In the genomic region with DNA sequence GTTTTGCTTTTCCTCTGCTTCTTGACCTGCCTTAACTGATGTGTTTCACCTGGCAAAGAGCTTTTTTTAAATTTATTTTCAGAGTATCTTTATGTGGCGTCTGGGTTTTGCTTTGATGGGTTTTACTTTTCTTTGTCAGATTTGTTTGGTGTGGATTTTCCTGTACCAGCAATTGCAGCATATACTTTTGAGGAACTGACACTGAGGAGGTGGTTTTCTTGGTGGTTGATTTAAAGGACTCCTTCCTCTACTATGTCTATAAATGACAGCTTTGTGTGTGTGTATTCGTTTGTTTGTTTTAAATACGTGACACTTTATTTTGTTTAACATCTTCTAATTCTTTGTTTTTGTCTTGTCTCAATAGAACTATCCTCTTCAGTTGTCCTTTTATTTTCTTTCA, we compare ENCODE assay signal across 14 cellular contexts.
DNase-seq lines count a peak whose midpoint lies in the region; ATAC-seq and TF ChIP-seq lines count a peak whose summit lies in the region.
"Had no signal": no experiment of that assay in that cellular context is flagged by ENCODE, and none has a peak within 500 bp of the region (broad histone marks: within the 10 kb centered on the region; RNA-seq: fewer than 3 reads in every experiment).

No MANE protein-coding gene starts in this region.

- H3K4me3 ChIP-seq in GM12865 (ENCODE audit: low read depth, low read length) (peak overlapping the region; percentile 17; the same call in 1 of the 2 replicates), H7 (ENCODE audit: insufficient read depth, low read depth, low read length) (no peak overlapping the region), left lung (no peak overlapping the region)
- H3K4me3 ChIP-seq: PC-9 had no signal

- no peak for TF ChIP-seq CTCF in GM12865 (IDR thresholded peaks at IDR 0.05; ENCODE audit: insufficient read depth, low read depth, low read length, missing control alignments)
- no peak for TF ChIP-seq CTCF in left lung (IDR thresholded peaks at IDR 0.05)

- DNase-seq in GM12865 (ENCODE audit: low read depth) (peak; percentile 75), cerebellar nuclear complex (lab: John Stamatoyannopoulos, UW) (no peak), H7 (no peak), AML-193 (lab: John Stamatoyannopoulos, UW) (no peak), left lung (no peak)
- DNase-seq: activated T-cell treated with anti-CD3 and anti-CD28 coated beads, Interleukin-2, amount 50 U/mL, for 24 hours; erythroblast; NCI-H146; PC-9; stimulated activated naive CD4-positive, alpha-beta T cell treated with Interleukin-2 at 50 U/mL for 16 hours had no signal

- intact Hi-C loops in left lung (cut with DNase I) = no loop called here

- no peak overlapping the region for H3K27ac ChIP-seq in left lung
- H3K27ac ChIP-seq: PC-9 had no signal

- H3K36me3 ChIP-seq in H7 (replicated peaks; ENCODE audit: control insufficient read depth, insufficient read depth, low read length) = no peaks in the 10 kb centered on the region
- no peaks in the 10 kb centered on the region for H3K36me3 ChIP-seq in left lung

- H3K27me3 ChIP-seq in H7 (ENCODE audit: control insufficient read depth, insufficient read depth, low read length) = no peaks in the 10 kb centered on the region
- no peaks in the 10 kb centered on the region for H3K27me3 ChIP-seq in left lung

- no peaks in the 10 kb centered on the region for H3K4me1 ChIP-seq in left lung

- ATAC-seq in GM19438 (IDR thresholded peaks at IDR 0.05; ENCODE audit: low read depth, unreplicated experiment) = peak; percentile 96
- peak; percentile 98 for ATAC-seq in HG02798 (IDR thresholded peaks at IDR 0.05; ENCODE audit: poor library complexity, unreplicated experiment)
- peak; percentile 99 for ATAC-seq in HG03460 (IDR thresholded peaks at IDR 0.05; ENCODE audit: unreplicated experiment)
- no peak for ATAC-seq in left lung
- ATAC-seq: natural killer cell treated with Interleukin-12 subunit alpha and Interleukin-12 subunit beta and Interleukin-15 and Interleukin-18, amount 100 ng/mL, for 72 hours had no signal

- no peaks in the 10 kb centered on the region for H3K9me3 ChIP-seq in left lung
